Comparison of ENCODE assay signal across 8 cellular contexts in genomic region chr1:35769188-35769758, GRCh38. TPM values are rescaled to one million over a fixed set of nuclear protein-coding genes. Genes with fewer than 3 reads are reported as not detected.
DNase-seq lines count a peak whose midpoint lies in the region; ATAC-seq and TF ChIP-seq lines count a peak whose summit lies in the region.

No MANE protein-coding gene starts in this region.

- H3K4me3 Mint-ChIP-seq in activated T-helper 17 cell treated with anti-CD3 and anti-CD28 coated beads, Interleukin-2, amount 50 U/mL, for 72 hours, result peak overlapping the region; percentile 93
- peak overlapping the region; percentile 99 for H3K4me3 Mint-ChIP-seq in nephron progenitor cell
- peak overlapping the region; percentile 93 for H3K4me3 Mint-ChIP-seq in stimulated activated naive CD8-positive, alpha-beta T cell treated with anti-CD3 and anti-CD28 coated beads, Interleukin-15, Interleukin-2, amounts not matched to agents 100 ng/mL and 50 ng/mL, for 24 hours

- H3K9me3 Mint-ChIP-seq in activated T-helper 17 cell treated with anti-CD3 and anti-CD28 coated beads, Interleukin-2, amount 50 U/mL, for 72 hours, result no peaks in the 10 kb centered on the region
- no peaks in the 10 kb centered on the region for H3K9me3 Mint-ChIP-seq in nephron progenitor cell
- no peaks in the 10 kb centered on the region for H3K9me3 Mint-ChIP-seq in stimulated activated naive CD8-positive, alpha-beta T cell treated with anti-CD3 and anti-CD28 coated beads, Interleukin-15, Interleukin-2, amounts not matched to agents 100 ng/mL and 50 ng/mL, for 24 hours

- TF ChIP-seq CTCF in fibroblast of the aortic adventitia (IDR thresholded peaks at IDR 0.05; ENCODE audit: insufficient read depth, low read length) (peak; percentile 32), nephron progenitor cell (IDR thresholded peaks at IDR 0.05) (no peak)

- H3K27ac Mint-ChIP-seq in activated T-helper 17 cell treated with anti-CD3 and anti-CD28 coated beads, Interleukin-2, amount 50 U/mL, for 72 hours, result peak overlapping the region; percentile 80
- peak overlapping the region; percentile 90 for H3K27ac Mint-ChIP-seq in nephron progenitor cell
- peak overlapping the region; percentile 21 for H3K27ac Mint-ChIP-seq in stimulated activated naive CD8-positive, alpha-beta T cell treated with anti-CD3 and anti-CD28 coated beads, Interleukin-15, Interleukin-2, amounts not matched to agents 100 ng/mL and 50 ng/mL, for 24 hours

- DNase-seq in EH (ENCODE audit: low read depth), result peak; percentile 90
- DNase-seq in RKO (ENCODE audit: low spot score), result peak; percentile 90
- peak; percentile 76 for DNase-seq in fibroblast of the aortic adventitia (ENCODE audit: low read depth)
- peak; percentile 91 for DNase-seq in nephron progenitor cell

- H3K4me3 ChIP-seq in fibroblast of the aortic adventitia (ENCODE audit: low read depth, low read length), result peak overlapping the region; percentile 83

- peaks cover 16% of the 10 kb centered on the region for H3K36me3 Mint-ChIP-seq in activated T-helper 17 cell treated with anti-CD3 and anti-CD28 coated beads, Interleukin-2, amount 50 U/mL, for 72 hours (ENCODE audit: low read depth)
- H3K36me3 Mint-ChIP-seq in nephron progenitor cell (ENCODE audit: low read depth), result peaks cover 1% of the 10 kb centered on the region
- H3K36me3 Mint-ChIP-seq in stimulated activated naive CD8-positive, alpha-beta T cell treated with anti-CD3 and anti-CD28 coated beads, Interleukin-15, Interleukin-2, amounts not matched to agents 100 ng/mL and 50 ng/mL, for 24 hours (ENCODE audit: low read depth), result peaks cover 22% of the 10 kb centered on the region

- no peaks in the 10 kb centered on the region for H3K9me3 ChIP-seq in KOPT-K1 (ENCODE audit: insufficient read depth, low read length, poor library complexity, severe bottlenecking)

- peaks cover 26% of the 10 kb centered on the region for H3K36me3 ChIP-seq in KOPT-K1 (ENCODE audit: insufficient read depth, low read length)

- H3K27me3 Mint-ChIP-seq in activated T-helper 17 cell treated with anti-CD3 and anti-CD28 coated beads, Interleukin-2, amount 50 U/mL, for 72 hours, result no peaks in the 10 kb centered on the region
- peaks cover 14% of the 10 kb centered on the region for H3K27me3 Mint-ChIP-seq in nephron progenitor cell (ENCODE audit: low read depth, poor library complexity)
- no peaks in the 10 kb centered on the region for H3K27me3 Mint-ChIP-seq in stimulated activated naive CD8-positive, alpha-beta T cell treated with anti-CD3 and anti-CD28 coated beads, Interleukin-15, Interleukin-2, amounts not matched to agents 100 ng/mL and 50 ng/mL, for 24 hours

- H3K4me1 Mint-ChIP-seq in activated T-helper 17 cell treated with anti-CD3 and anti-CD28 coated beads, Interleukin-2, amount 50 U/mL, for 72 hours, result peaks cover 3% of the 10 kb centered on the region
- H3K4me1 Mint-ChIP-seq in nephron progenitor cell, result peaks cover 16% of the 10 kb centered on the region
- peaks cover 17% of the 10 kb centered on the region for H3K4me1 Mint-ChIP-seq in stimulated activated naive CD8-positive, alpha-beta T cell treated with anti-CD3 and anti-CD28 coated beads, Interleukin-15, Interleukin-2, amounts not matched to agents 100 ng/mL and 50 ng/mL, for 24 hours (ENCODE audit: low read depth)

- peak overlapping the region; percentile 90 for H3K27ac ChIP-seq in KOPT-K1 (ENCODE audit: low read depth, low read length, poor library complexity, severe bottlenecking)

- peak; percentile 78 for ATAC-seq in GM21825 (IDR thresholded peaks at IDR 0.05; ENCODE audit: unreplicated experiment)
- peak; percentile 90 for ATAC-seq in activated T-helper 17 cell treated with anti-CD3 and anti-CD28 coated beads, Interleukin-2, amount 50 U/mL, for 72 hours (replicated peaks)

RNA-seq across cellular contexts. Expression of gene CLSPN, which starts 0.5 kb away (rescaled TPM):
- total RNA-seq in activated T-helper 17 cell treated with anti-CD3 and anti-CD28 coated beads, Interleukin-2, amount 50 U/mL, for 72 hours, result 10 to 100 TPM; 27.2 to 70.7 TPM
- total RNA-seq in fibroblast of the aortic adventitia (ENCODE audit: low replicate concordance), result 1.7 and 40.8 TPM in 2 replicates

RNA-seq across cellular contexts. Expression of gene AGO4, which starts 38.5 kb away (rescaled TPM):
- total RNA-seq in activated T-helper 17 cell treated with anti-CD3 and anti-CD28 coated beads, Interleukin-2, amount 50 U/mL, for 72 hours, result 1 to 10 TPM; 5.9 to 8.1 TPM
- total RNA-seq in fibroblast of the aortic adventitia (ENCODE audit: low replicate concordance), result 7.7 and 13.5 TPM in 2 replicates

RNA-seq across cellular contexts. Expression of gene C1orf216, which starts 50.6 kb away (rescaled TPM):
- 10 to 100 TPM; 11.5 to 21.1 TPM for total RNA-seq in activated T-helper 17 cell treated with anti-CD3 and anti-CD28 coated beads, Interleukin-2, amount 50 U/mL, for 72 hours
- 19.3 and 27.2 TPM in 2 replicates for total RNA-seq in fibroblast of the aortic adventitia (ENCODE audit: low replicate concordance)

Comparison
In these comparisons a context has a peak if more than half of its experiments do, and no peak if none do; other contexts are left out.
1. Peak in every context shown above with its lines: DNase-seq, ATAC-seq, H3K4me3 ChIP-seq and H3K27ac ChIP-seq.
2. H3K27ac Mint-ChIP-seq: peak in every context shown above with its lines; median percentile 90 in nephron progenitor cell; 80 in activated T-helper 17 cell treated with anti-CD3 and anti-CD28 coated beads, Interleukin-2, amount 50 U/mL, for 72 hours; 21 in stimulated activated naive CD8-positive, alpha-beta T cell treated with anti-CD3 and anti-CD28 coated beads, Interleukin-15, Interleukin-2, amounts not matched to agents 100 ng/mL and 50 ng/mL, for 24 hours.